In the genomic region with DNA sequence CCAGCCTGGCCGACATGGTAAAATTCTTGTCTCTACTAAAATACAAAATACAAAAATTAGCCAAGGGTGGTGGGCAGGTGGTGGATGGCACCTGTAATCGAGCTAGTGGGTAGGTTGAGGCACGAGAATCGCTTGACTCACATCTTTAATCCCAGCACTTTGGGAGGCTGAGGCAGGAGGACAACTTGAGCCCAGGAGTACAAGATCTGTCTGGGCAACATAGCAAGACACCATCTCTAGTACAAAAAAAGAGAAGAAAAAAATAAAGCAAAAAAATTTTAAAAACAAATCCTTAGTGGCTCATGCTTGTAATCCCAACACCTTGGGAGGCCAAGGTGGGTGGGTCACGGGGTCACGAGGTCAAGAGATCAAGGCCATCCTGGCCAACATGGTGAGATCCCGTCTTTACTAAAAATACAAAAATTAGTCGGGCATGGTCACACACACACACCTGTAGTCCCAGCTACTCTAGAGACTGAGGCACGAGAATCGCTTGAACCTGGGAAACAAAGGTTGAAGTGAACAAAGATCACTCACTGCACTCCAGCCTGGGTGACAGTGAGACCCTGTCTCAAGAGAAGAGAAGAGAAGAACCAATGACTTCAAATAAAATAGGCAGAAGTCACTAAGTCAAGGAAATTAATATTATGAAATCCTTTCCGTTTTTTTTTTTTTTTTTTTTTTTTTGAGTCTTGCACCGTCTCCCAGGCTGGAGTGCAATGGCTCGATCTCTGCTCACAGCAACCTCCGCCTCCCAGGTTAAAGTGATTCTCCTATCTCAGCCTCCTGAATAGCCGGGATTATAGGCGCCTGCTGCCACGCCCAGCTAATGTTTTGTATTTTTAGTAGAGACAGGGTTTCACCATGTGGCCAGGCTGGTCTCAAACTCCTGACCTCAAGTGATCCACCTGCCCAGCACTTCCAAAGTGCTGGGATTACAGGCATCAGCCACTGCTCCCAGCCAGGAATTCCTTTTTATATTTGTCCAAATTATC, we compare ENCODE assay signal across 12 cellular contexts. TPM values are rescaled to one million over a fixed set of nuclear protein-coding genes. Genes with fewer than 3 reads are reported as not detected.
A peak's percentile ranks its signal among the peaks of the same experiment; 100 is the strongest.
DNase-seq lines count a peak whose midpoint lies in the region; ATAC-seq and TF ChIP-seq lines count a peak whose summit lies in the region.
"Had no signal": no experiment of that assay in that cellular context is flagged by ENCODE, and none has a peak within 500 bp of the region (broad histone marks: within the 10 kb centered on the region; RNA-seq: fewer than 3 reads in every experiment).

No MANE protein-coding gene starts in this region.

- H3K36me3 Mint-ChIP-seq in CD14-positive monocyte: peaks cover 17 to 28% of the 10 kb centered on the region in 2 donors
- peaks cover 36% of the 10 kb centered on the region for H3K36me3 Mint-ChIP-seq in effector memory CD8-positive, alpha-beta T cell (ENCODE audit: insufficient read depth)

- H3K4ac ChIP-seq in neuronal stem cell (ENCODE audit: low read length): no peak overlapping the region

- WGBS in neuronal stem cell (ENCODE audit: extremely low coverage in 2 of 2, insufficient read length in 2 of 2, insufficient replicate concordance in 1 of 2), 2 donors: no CpG with 5 or more reads among the region's 17 CpGs

- H3K27ac ChIP-seq in OCI-LY7 (ENCODE audit: low read depth, low read length, poor library complexity, severe bottlenecking) (peak overlapping the region; percentile 10), neutrophil (peak overlapping the region; percentile 76), neuronal stem cell (replicated peaks; ENCODE audit: low read length) (no peak overlapping the region)
- H3K27ac ChIP-seq: HL-60, testis had no signal

- H4K91ac ChIP-seq in neuronal stem cell (ENCODE audit: low read depth, low read length, poor library complexity): no peak overlapping the region

- peak overlapping the region; percentile 88 to 94 (median 91) for H3K27ac Mint-ChIP-seq in CD14-positive monocyte
- H3K27ac Mint-ChIP-seq in effector memory CD8-positive, alpha-beta T cell: peak overlapping the region; percentile 11 to 70

- DNase-seq in CD14-positive monocyte (ENCODE audit: low spot score): no peak
- DNase-seq in OCI-LY7 (ENCODE audit: low spot score): no peak
- no peak for DNase-seq in effector memory CD8-positive, alpha-beta T cell
- DNase-seq in SKM-1 (lab: John Stamatoyannopoulos, UW; ENCODE audit: unreplicated experiment): no peak
- DNase-seq in neuronal stem cell (ENCODE audit: low spot score): no peak
- DNase-seq: midbrain, NCI-H1694, testis had no signal

- H2AFZ ChIP-seq in OCI-LY7 (ENCODE audit: low read length): no peak overlapping the region
- H2AFZ ChIP-seq in neuronal stem cell (ENCODE audit: low read length): no peak overlapping the region

- peaks cover 5% of the 10 kb centered on the region for H3K79me1 ChIP-seq in neuronal stem cell (ENCODE audit: low read depth, low read length)

- H3K4me3 ChIP-seq in OCI-LY7 (ENCODE audit: low read depth, low read length, poor library complexity, severe bottlenecking) (peak overlapping the region; percentile 24), neutrophil (ENCODE audit: low read depth in 1 of 2, low read length in 1 of 2) (peak overlapping the region; percentile 12 to 34), neuronal stem cell (ENCODE audit: low read length in 2 of 2) (no peak overlapping the region)
- H3K4me3 ChIP-seq: testis had no signal

- H2BK15ac ChIP-seq in neuronal stem cell (ENCODE audit: low read length): no peak overlapping the region

- no peak overlapping the region for H4K8ac ChIP-seq in neuronal stem cell (ENCODE audit: low read depth, low read length)

- TF ChIP-seq CTCF in CD14-positive monocyte (IDR thresholded peaks at IDR 0.05) (no peak), OCI-LY7 (conservative IDR thresholded peaks at IDR 0.05; ENCODE audit: low read length) (no peak), neutrophil (IDR thresholded peaks at IDR 0.05) (no peak)

- H3K14ac ChIP-seq in neuronal stem cell (ENCODE audit: low read length): no peak overlapping the region

- peaks cover 0 to 2% (median 1%) of the 10 kb centered on the region in 3 donors for H3K27me3 Mint-ChIP-seq in CD14-positive monocyte (ENCODE audit: low read depth in 3 of 3)
- no peaks in the 10 kb centered on the region for H3K27me3 Mint-ChIP-seq in effector memory CD8-positive, alpha-beta T cell

- H3K79me2 ChIP-seq in OCI-LY7 (ENCODE audit: insufficient read depth, low read depth, low read length): peaks cover 99% of the 10 kb centered on the region

- no peak for ATAC-seq in effector memory CD8-positive, alpha-beta T cell (replicated peaks)
- ATAC-seq in GM21423 (IDR thresholded peaks at IDR 0.05; ENCODE audit: unreplicated experiment) (no peak), GM19023 (IDR thresholded peaks at IDR 0.05; ENCODE audit: unreplicated experiment) (no peak)

- H2BK5ac ChIP-seq in neuronal stem cell (ENCODE audit: low read length): no peak overlapping the region

- BruUV-seq in OCI-LY7 (replicated peaks; lab: Mats Ljungman, UMichigan): no TSS peak

- H3K4me3 Mint-ChIP-seq in CD14-positive monocyte: peak overlapping the region; percentile 61 to 82
- H3K4me3 Mint-ChIP-seq in effector memory CD8-positive, alpha-beta T cell: peak overlapping the region; percentile 39 to 53

- intact Hi-C loops in CD14-positive monocyte (cut with micrococcal nuclease) (no loop called here), OCI-LY7 (cut with micrococcal nuclease; ENCODE audit: unreplicated experiment) (no loop called here)

- no peaks in the 10 kb centered on the region for H3K27me3 ChIP-seq in neutrophil
- H3K27me3 ChIP-seq in neuronal stem cell (ENCODE audit: control insufficient read depth in 3 of 3, insufficient read depth in 3 of 3, low read depth in 1 of 3, low read length in 3 of 3): no peaks in the 10 kb centered on the region
- H3K27me3 ChIP-seq: testis had no signal

- H3K9me3 ChIP-seq in OCI-LY7 (ENCODE audit: low read length): 0 out of 2 replicates have a peak, but pooled peaks cover 9% of the 10 kb centered on the region
- no peaks in the 10 kb centered on the region for H3K9me3 ChIP-seq in neutrophil
- peaks cover 0 to 4% of the 10 kb centered on the region in 2 donors for H3K9me3 ChIP-seq in neuronal stem cell (replicated peaks in 1 of 2; ENCODE audit: control insufficient read depth in 2 of 2, insufficient read depth in 1 of 2, low read depth in 1 of 2, low read length in 2 of 2)
- H3K9me3 ChIP-seq: testis had no signal

- H4K20me1 ChIP-seq in OCI-LY7 (ENCODE audit: insufficient read depth, low read length): peaks cover 45% of the 10 kb centered on the region

- H2BK120ac ChIP-seq in neuronal stem cell (ENCODE audit: low read depth, low read length): no peak overlapping the region

- H3K9ac ChIP-seq in neuronal stem cell (ENCODE audit: low read depth, low read length, poor library complexity): no peak overlapping the region

- H3K23ac ChIP-seq in neuronal stem cell (ENCODE audit: low read depth, low read length, poor library complexity): no peak overlapping the region

- H3K4me1 Mint-ChIP-seq in CD14-positive monocyte: peaks cover 58% of the 10 kb centered on the region
- peaks cover 37 to 52% of the 10 kb centered on the region in 2 donors for H3K4me1 Mint-ChIP-seq in effector memory CD8-positive, alpha-beta T cell (ENCODE audit: low read depth in 2 of 2)

- H3K9me2 ChIP-seq in OCI-LY7 (ENCODE audit: insufficient read depth, low read length): no peaks in the 10 kb centered on the region

- H3K36me3 ChIP-seq in OCI-LY7 (ENCODE audit: insufficient read depth, low read length): peaks cover 64% of the 10 kb centered on the region
- H3K36me3 ChIP-seq in neutrophil: peaks cover 5% of the 10 kb centered on the region
- peaks cover 4 to 27% of the 10 kb centered on the region in 2 donors for H3K36me3 ChIP-seq in neuronal stem cell (replicated peaks in 1 of 2; ENCODE audit: control insufficient read depth in 2 of 2, insufficient read depth in 2 of 2, low read length in 2 of 2)

- H2BK12ac ChIP-seq in neuronal stem cell (ENCODE audit: low read length): no peak overlapping the region

- H3K9me3 Mint-ChIP-seq in CD14-positive monocyte: no peaks in the 10 kb centered on the region
- no peaks in the 10 kb centered on the region for H3K9me3 Mint-ChIP-seq in effector memory CD8-positive, alpha-beta T cell

- H3K4me2 ChIP-seq in OCI-LY7 (ENCODE audit: low read length) (peak overlapping the region; percentile 86), neuronal stem cell (ENCODE audit: insufficient read depth, low read length, poor library complexity, severe bottlenecking) (no peak overlapping the region)

- POLR2A ChIA-PET in OCI-LY7 (lab: Charles Lee): interaction anchor here (0.7 to 1.6 kb wide), 2 partner anchors 17 to 67 kb away, joined by 4 to 5 read pairs; partner anchors contain the start of gene USP4

- H3K4me1 ChIP-seq in OCI-LY7 (ENCODE audit: insufficient read depth, low read length, poor library complexity, severe bottlenecking): peaks cover 41% of the 10 kb centered on the region
- H3K4me1 ChIP-seq in neutrophil (ENCODE audit: control insufficient read depth in 1 of 2, insufficient read depth in 1 of 2, low read depth in 1 of 2, low read length in 1 of 2): peaks cover 57 to 63% of the 10 kb centered on the region in 2 experiments
- H3K4me1 ChIP-seq in neuronal stem cell (ENCODE audit: control insufficient read depth in 2 of 2, insufficient read depth in 1 of 2, low read depth in 1 of 2, low read length in 2 of 2): peaks cover 3 to 6% of the 10 kb centered on the region in 2 donors

- no peak overlapping the region for H3K18ac ChIP-seq in neuronal stem cell (ENCODE audit: low read length)

- H2AK5ac ChIP-seq in neuronal stem cell (ENCODE audit: low read depth, low read length): no peak overlapping the region

- CTCF ChIA-PET in OCI-LY7 (lab: Charles Lee; ENCODE audit: unreplicated experiment): no interaction called here

RNA-seq across cellular contexts. Expression of gene RHOA, which starts 4.9 kb away (rescaled TPM):
- 1,000 to 10,000 TPM; 1,179 to 1,306 TPM for polyA plus RNA-seq in CD14-positive monocyte
- total RNA-seq in OCI-LY7 (2014; rRNA removed; shearing (Covaris generic)): 218 and 219 TPM in 2 replicates
- 373 and 403 TPM in 2 replicates for total RNA-seq in OCI-LY7 (2022)
- polyA plus RNA-seq in neuronal stem cell (2013, experiment 1 of 2): 432 TPM
- 436 TPM for polyA plus RNA-seq in neuronal stem cell (2013, experiment 2 of 2)

RNA-seq across cellular contexts. Expression of gene TCTA, which starts 5.4 kb away (rescaled TPM):
- polyA plus RNA-seq in CD14-positive monocyte: 10 to 100 TPM; 22.4 to 26.7 TPM
- total RNA-seq in OCI-LY7 (2014; rRNA removed; shearing (Covaris generic)): 15.8 and 17.9 TPM in 2 replicates
- 35.3 and 37.7 TPM in 2 replicates for total RNA-seq in OCI-LY7 (2022)
- 2.6 TPM for polyA plus RNA-seq in neuronal stem cell (2013, experiment 1 of 2)
- 2.8 TPM for polyA plus RNA-seq in neuronal stem cell (2013, experiment 2 of 2)

RNA-seq across cellular contexts. Expression of gene AMT, which starts 15.4 kb away (rescaled TPM):
- polyA plus RNA-seq in CD14-positive monocyte: 1 to 10 TPM; 2.0 to 3.1 TPM
- total RNA-seq in OCI-LY7 (2014; rRNA removed; shearing (Covaris generic)): 5.3 and 5.4 TPM in 2 replicates
- total RNA-seq in OCI-LY7 (2022): 6.0 and 7.8 TPM in 2 replicates
- polyA plus RNA-seq in neuronal stem cell (2013, experiment 1 of 2): 21.6 TPM
- polyA plus RNA-seq in neuronal stem cell (2013, experiment 2 of 2): 22.1 TPM

RNA-seq across cellular contexts. Expression of gene NICN1, which starts 22.3 kb away (rescaled TPM):
- 1 to 10 TPM; 5.0 to 5.6 TPM for polyA plus RNA-seq in CD14-positive monocyte
- total RNA-seq in OCI-LY7 (2014; rRNA removed; shearing (Covaris generic)): 8.3 and 15.4 TPM in 2 replicates
- total RNA-seq in OCI-LY7 (2022): 23.2 and 27.3 TPM in 2 replicates
- polyA plus RNA-seq in neuronal stem cell (2013, experiment 1 of 2): 14.9 TPM
- polyA plus RNA-seq in neuronal stem cell (2013, experiment 2 of 2): 12.4 TPM

RNA-seq across cellular contexts. Expression of gene GPX1, which starts 48.7 kb away (rescaled TPM):
- 1,000 to 10,000 TPM; 1,394 to 2,105 TPM for polyA plus RNA-seq in CD14-positive monocyte
- total RNA-seq in OCI-LY7 (2014; rRNA removed; shearing (Covaris generic)): 77.6 and 82.3 TPM in 2 replicates
- 119 and 148 TPM in 2 replicates for total RNA-seq in OCI-LY7 (2022)
- 175 TPM for polyA plus RNA-seq in neuronal stem cell (2013, experiment 1 of 2)
- 169 TPM for polyA plus RNA-seq in neuronal stem cell (2013, experiment 2 of 2)

Comparison
In these comparisons a context has a peak if more than half of its experiments do, and no peak if none do; other contexts are left out.
1. H3K4me3 ChIP-seq: peak in OCI-LY7 (single experiment) and neutrophil (2 of 2); none in neuronal stem cell (0 of 2).